8 cellular contexts compared by ENCODE assay signal in genomic region chr16:1533443-1533951, GRCh38. TPM values are rescaled to one million over a fixed set of nuclear protein-coding genes. Genes with fewer than 3 reads are reported as not detected.
DNase-seq lines count a peak whose midpoint lies in the region; ATAC-seq and TF ChIP-seq lines count a peak whose summit lies in the region.

Gene TMEM204, plus strand, starts transcription at chr16:1533666. Its CDS starts 610 bp downstream, at chr16:1534276.

- peak within 1 kb of the TSS; percentile 79 for H3K27ac ChIP-seq in psoas muscle

- TF ChIP-seq CTCF in foreskin fibroblast (IDR thresholded peaks at IDR 0.05; ENCODE audit: low read depth, low read length) (no peak), psoas muscle (IDR thresholded peaks at IDR 0.05) (no peak)

- H3K4me3 ChIP-seq in foreskin fibroblast (ENCODE audit: low read depth in 1 of 2, low read length in 2 of 2) (peak within 1 kb of the TSS; percentile 46 to 53), psoas muscle (peak within 1 kb of the TSS; percentile 72)

- intact Hi-C loops in psoas muscle (cut with DNase I) = loop anchor here in 1 of 2 donors (5.0 kb wide), 1 partner anchor 41 kb away; the partner anchor contains the start of gene TELO2

- H3K4me1 ChIP-seq in psoas muscle = peaks cover 11% of the 10 kb centered on the region

- ATAC-seq in psoas muscle (peak; percentile 17 to 54 (median 30)), GM19035 (IDR thresholded peaks at IDR 0.05; ENCODE audit: unreplicated experiment) (no peak)

- 57 to 73% (median 59%) methylated on average over 18 to 27 of the region's 27 CpGs for WGBS in psoas muscle, 3 donors

- H3K36me3 ChIP-seq in psoas muscle (ENCODE audit: insufficient read depth in 1 of 2, low read depth in 1 of 2) = peaks cover 0 to 4% of the 10 kb centered on the region in 2 donors

- no peaks in the 10 kb centered on the region for H3K9me3 ChIP-seq in psoas muscle

- no peaks in the 10 kb centered on the region for H3K27me3 ChIP-seq in psoas muscle (ENCODE audit: insufficient read depth in 3 of 3, low read length in 2 of 3)

- DNase-seq in ELF-1 (ENCODE audit: low read depth, low spot score) (peak; percentile 91), foreskin fibroblast (peak; percentile 87 to 91), psoas muscle (peak; percentile 79 to 91), SIG-M5 (lab: John Stamatoyannopoulos, UW) (no peak), NCI-H2171 (lab: John Stamatoyannopoulos, UW) (no peak), COLO829 (ENCODE audit: low spot score) (no peak)
- DNase-seq in activated CD8-positive, alpha-beta memory T cell treated with anti-CD3 and anti-CD28 coated beads, Interleukin-2, amount 50 U/mL, for 48 hours = peak; percentile 70

RNA-seq across cellular contexts. Expression of gene TMEM204, which starts in this region (rescaled TPM):
- 10 to 100 TPM in 2 of 4 donors, 1 to 10 TPM in 2; 7.5 to 21.7 (median 10.2) TPM for total RNA-seq in psoas muscle
- 10 to 100 TPM; 11.8 to 22.3 (median 12.0) TPM for polyA plus RNA-seq in psoas muscle

Comparison
In these comparisons a context has a peak if more than half of its experiments do, and no peak if none do; other contexts are left out.
1. DNase-seq: peak in ELF-1 (single experiment), activated CD8-positive, alpha-beta memory T cell treated with anti-CD3 and anti-CD28 coated beads, Interleukin-2, amount 50 U/mL, for 48 hours (single experiment), foreskin fibroblast (2 of 2) and psoas muscle (2 of 2); none in SIG-M5 (single experiment), NCI-H2171 (single experiment) and COLO829 (single experiment).